Comparison of ENCODE assay signal across 32 cellular contexts in the genomic region with DNA sequence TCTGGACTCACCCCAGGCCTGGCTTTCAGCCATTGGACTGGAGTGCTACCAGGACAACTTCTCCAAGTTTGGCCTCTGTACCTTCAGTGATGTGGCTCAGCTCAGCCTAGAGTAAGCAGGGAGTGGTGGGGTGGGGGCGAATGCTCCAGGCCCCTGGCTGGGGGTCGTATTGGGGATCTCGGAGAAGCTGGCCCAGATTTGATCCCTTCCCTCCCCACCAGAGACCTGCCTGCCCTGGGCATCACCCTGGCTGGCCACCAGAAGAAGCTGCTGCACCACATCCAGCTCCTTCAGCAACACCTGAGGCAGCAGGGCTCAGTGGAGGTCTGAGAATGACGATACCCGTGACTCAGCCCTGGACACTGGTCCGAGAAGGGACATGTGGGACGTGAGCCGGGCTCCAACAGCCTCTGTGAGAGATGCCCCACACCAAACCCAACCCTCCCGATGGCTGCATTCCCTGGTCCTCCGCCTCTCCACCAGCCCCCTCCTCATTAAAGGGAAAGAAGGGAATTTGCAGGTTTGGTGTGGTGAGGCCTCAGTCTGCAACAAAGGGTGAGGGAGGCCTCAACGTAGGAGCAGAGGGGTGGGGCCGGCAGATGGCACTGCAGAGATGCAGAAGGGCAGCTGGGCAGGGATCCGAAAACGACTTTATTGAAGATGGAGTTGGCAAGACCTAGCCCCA. TPM values are rescaled to one million over a fixed set of nuclear protein-coding genes. Genes with fewer than 3 reads are reported as not detected.
A peak's percentile ranks its signal among the peaks of the same experiment; 100 is the strongest.
DNase-seq lines count a peak whose midpoint lies in the region; ATAC-seq and TF ChIP-seq lines count a peak whose summit lies in the region.
"Had no signal": no experiment of that assay in that cellular context is flagged by ENCODE, and none has a peak within 500 bp of the region (broad histone marks: within the 10 kb centered on the region; RNA-seq: fewer than 3 reads in every experiment).

No MANE protein-coding gene starts in this region.

- H3F3A ChIP-seq in PC-9 (ENCODE audit: insufficient read depth, low read depth): peaks cover 12% of the 10 kb centered on the region; the same call in 1 of the 2 replicates

- H3K56ac ChIP-seq in H9 (ENCODE audit: insufficient read length, low read depth, low read length): no peak overlapping the region

- no peak overlapping the region for H3T11ph ChIP-seq in H9 (ENCODE audit: low read length)

- H3K4me1 Mint-ChIP-seq in H9: peaks cover 5 to 7% of the 10 kb centered on the region in 2 experiments
- H3K4me1 Mint-ChIP-seq: activated naive CD4-positive, alpha-beta T cell treated with anti-CD3 and anti-CD28 coated beads, Interleukin-2, amount 10 ng/mL, durations not matched to agents 7 days and 5 days had no signal

- H3K4me1 ChIP-seq in H9 (ENCODE audit: insufficient read depth, low read length) (no peaks in the 10 kb centered on the region; the same call in 1 of the 2 replicates), PC-9 (replicated peaks; ENCODE audit: insufficient read depth) (no peaks in the 10 kb centered on the region), colonic mucosa (no peaks in the 10 kb centered on the region)
- H3K4me1 ChIP-seq: adrenal gland, body of pancreas, left ventricle myocardium inferior, right lobe of liver, SJCRH30, spleen had no signal

- H3K23ac ChIP-seq in H9 (ENCODE audit: insufficient read length, low read depth, low read length): no peak overlapping the region

- H3K36me3 Mint-ChIP-seq in H9 (ENCODE audit: insufficient read depth in 1 of 3, low read depth in 3 of 3): peaks cover 0 to 22% (median 10%) of the 10 kb centered on the region in 3 experiments; a peak in 6 of 7 replicates
- H3K36me3 Mint-ChIP-seq: activated naive CD4-positive, alpha-beta T cell treated with anti-CD3 and anti-CD28 coated beads, Interleukin-2, amount 10 ng/mL, durations not matched to agents 7 days and 5 days had no signal

- CTCF ChIA-PET in PC-9 (lab: Charles Lee): interaction anchor here (0.6 kb wide), 1 partner anchor 547 kb away, joined by 3 read pairs; no protein-coding TSS in a partner anchor

- H3K27ac ChIP-seq in H9 (ENCODE audit: insufficient read length, low read depth, low read length) (no peak overlapping the region), PC-9 (no peak overlapping the region), colonic mucosa (no peak overlapping the region)
- H3K27ac ChIP-seq: adrenal gland, body of pancreas, left ventricle myocardium inferior, neutrophil, right lobe of liver, SJCRH30, spleen, WERI-Rb-1 had no signal

- H2BK20ac ChIP-seq in H9 (ENCODE audit: low read depth, low read length, poor library complexity, severe bottlenecking): no peak overlapping the region

- no peaks in the 10 kb centered on the region for H3K79me2 ChIP-seq in H9 (ENCODE audit: insufficient read depth, low read length)
- H3K79me2 ChIP-seq in PC-9 (ENCODE audit: low read depth): no peaks in the 10 kb centered on the region

- H2AK5ac ChIP-seq in H9 (ENCODE audit: insufficient read length, low read length): no peak overlapping the region

- no peak overlapping the region for H3K18ac ChIP-seq in H9 (ENCODE audit: insufficient read length, low read depth, low read length)

- H3K4ac ChIP-seq in H9 (ENCODE audit: low read depth, low read length): no peak overlapping the region

- no peak overlapping the region for H2AFZ ChIP-seq in H9 (ENCODE audit: low read length)
- no peak overlapping the region for H2AFZ ChIP-seq in PC-9

- no peak for TF ChIP-seq CTCF in H9 (conservative IDR thresholded peaks at IDR 0.05)
- no peak for TF ChIP-seq CTCF in PC-9 (conservative IDR thresholded peaks at IDR 0.05)
- no peak for TF ChIP-seq CTCF in colonic mucosa (IDR thresholded peaks at IDR 0.05)

- no peak for ATAC-seq in HG02840 (IDR thresholded peaks at IDR 0.05; ENCODE audit: low FRiP score, unreplicated experiment)
- ATAC-seq: body of pancreas, K562, right lobe of liver had no signal

- no peak overlapping the region for H3K4me3 Mint-ChIP-seq in H9
- H3K4me3 Mint-ChIP-seq: activated naive CD4-positive, alpha-beta T cell treated with anti-CD3 and anti-CD28 coated beads, Interleukin-2, amount 10 ng/mL, durations not matched to agents 7 days and 5 days; activated T-helper 1 cell treated with anti-CD3 and anti-CD28 coated beads, Interleukin-12 subunit alpha, Interleukin-12 subunit beta, Interleukin-2, Interleukin-4 antibody, amounts not matched to agents 30 ng/mL and 10 ng/mL and 1 ng/mL, durations not matched to agents 14 hours and 24 hours and 36 hours had no signal

- H3K27me3 Mint-ChIP-seq in H9 (ENCODE audit: low read depth): peaks cover 4% of the 10 kb centered on the region

- H3K9ac ChIP-seq in H9 (ENCODE audit: extremely low read depth, insufficient read length, low read length) (no peak overlapping the region), colonic mucosa (ENCODE audit: low read depth in 2 of 2, low read length in 2 of 2) (no peak overlapping the region)

- H3K9me3 ChIP-seq in H9 (ENCODE audit: control insufficient read depth, low read depth, low read length) (no peaks in the 10 kb centered on the region), PC-9 (ENCODE audit: insufficient read depth, low read depth) (no peaks in the 10 kb centered on the region), colonic mucosa (no peaks in the 10 kb centered on the region)
- H3K9me3 ChIP-seq: adrenal gland, body of pancreas, left ventricle myocardium inferior, neutrophil, right lobe of liver, SJCRH30 had no signal

- DNase-seq in H9: peak; percentile 18
- DNase-seq in PC-9: peak in 1 of 2 experiments; percentile 9
- peak; percentile 12 for DNase-seq in colonic mucosa
- peak; percentile 48 for DNase-seq in posterior vena cava (ENCODE audit: low spot score)
- DNase-seq in cerebellum (ENCODE audit: low spot score): no peak
- DNase-seq in NCI-H1417 treated with DMSO at 0.1 percent for 48 hours (lab: John Stamatoyannopoulos, UW): no peak
- DNase-seq: activated CD4-positive, alpha-beta T cell treated with anti-CD3 and anti-CD28 coated beads for 48 hours; activated naive CD4-positive, alpha-beta T cell treated with anti-CD3 and anti-CD28 coated beads, Interleukin-2, amount 10 ng/mL, durations not matched to agents 7 days and 5 days; body of pancreas; C1 segment of cervical spinal cord; cerebellar nuclear complex; DMS53; effector memory CD4-positive, alpha-beta T cell; erythroblast; left ventricle myocardium inferior; mesenchymal stem cell; NCI-H1105; NCI-H2029 treated with DMSO at 0.1 percent for 48 hours; NCI-H524 treated with DMSO at 0.1 percent for 48 hours; SJCRH30; spleen; SW 1271; trophoblast cell; WERI-Rb-1 had no signal

- no peak overlapping the region for H3K14ac ChIP-seq in H9 (ENCODE audit: insufficient read depth, low read length)

- WGBS in H9 (ENCODE audit: extremely low coverage, insufficient read length, low lambda C conversion rate): no CpG with 5 or more reads among the region's 14 CpGs

- no peaks in the 10 kb centered on the region for H3K79me1 ChIP-seq in H9 (ENCODE audit: insufficient read depth, low read depth, low read length, poor library complexity, severe bottlenecking)

- H4K91ac ChIP-seq in H9 (ENCODE audit: insufficient read length, low read depth, low read length): no peak overlapping the region

- no peak overlapping the region for H2BK15ac ChIP-seq in H9 (ENCODE audit: low read depth, low read length)

- H3K36me3 ChIP-seq in PC-9 (ENCODE audit: low read depth): peaks cover 11% of the 10 kb centered on the region; the same call in 1 of the 2 replicates
- H3K36me3 ChIP-seq in colonic mucosa: no peaks in the 10 kb centered on the region
- H3K36me3 ChIP-seq: adrenal gland, left ventricle myocardium inferior, right lobe of liver, SJCRH30, WERI-Rb-1 had no signal

- BruUV-seq in PC-9 (replicated peaks; lab: Mats Ljungman, UMichigan): TSS peak; percentile 10

- H4K8ac ChIP-seq in H9 (replicated peaks; ENCODE audit: insufficient read length, low read depth, low read length): no peak overlapping the region

- no peaks in the 10 kb centered on the region for H3K23me2 ChIP-seq in H9 (ENCODE audit: insufficient read length, low read depth, low read length, poor library complexity, severe bottlenecking)

- H4K5ac ChIP-seq in H9 (ENCODE audit: insufficient read length, low read depth, low read length): no peak overlapping the region

- no peak overlapping the region for H3K4me3 ChIP-seq in PC-9
- no peak overlapping the region for H3K4me3 ChIP-seq in colonic mucosa
- H3K4me3 ChIP-seq: adrenal gland, body of pancreas, K562, left ventricle myocardium inferior, right lobe of liver, SJCRH30, spleen had no signal

- POLR2A ChIA-PET in PC-9 (lab: Charles Lee; ENCODE audit: unreplicated experiment): interaction anchor here (0.6 kb wide), 1 partner anchor 131 kb away, joined by 4 read pairs; no protein-coding TSS in a partner anchor

- H4K20me1 ChIP-seq in H9 (ENCODE audit: control insufficient read depth, insufficient read depth, insufficient read length) (no peaks in the 10 kb centered on the region), PC-9 (ENCODE audit: insufficient read depth) (no peaks in the 10 kb centered on the region)

- no peak overlapping the region for H2BK120ac ChIP-seq in H9 (ENCODE audit: low read depth, low read length, poor library complexity, severe bottlenecking)

- H2BK5ac ChIP-seq in H9 (ENCODE audit: insufficient read length, low read length): no peak overlapping the region

- intact Hi-C loops in PC-9 (cut with micrococcal nuclease; ENCODE audit: unreplicated experiment) (no loop called here), colonic mucosa (cut with DNase I) (no loop called here), posterior vena cava (cut with DNase I) (no loop called here)

- H3K27ac Mint-ChIP-seq in H9: no peak overlapping the region
- H3K27ac Mint-ChIP-seq: activated naive CD4-positive, alpha-beta T cell treated with anti-CD3 and anti-CD28 coated beads, Interleukin-2, amount 10 ng/mL, durations not matched to agents 7 days and 5 days; activated T-helper 1 cell treated with anti-CD3 and anti-CD28 coated beads, Interleukin-12 subunit alpha, Interleukin-12 subunit beta, Interleukin-2, Interleukin-4 antibody, amounts not matched to agents 30 ng/mL and 10 ng/mL and 1 ng/mL, durations not matched to agents 14 hours and 24 hours and 36 hours had no signal

- H3K27me3 ChIP-seq in H9 (ENCODE audit: insufficient read depth, low read length) (no peaks in the 10 kb centered on the region), PC-9 (ENCODE audit: insufficient read depth, low read depth) (no peaks in the 10 kb centered on the region), colonic mucosa (no peaks in the 10 kb centered on the region)
- H3K27me3 ChIP-seq: adrenal gland, body of pancreas, neutrophil, right lobe of liver, spleen had no signal

- H3K9me2 ChIP-seq in PC-9 (ENCODE audit: insufficient read depth): no peaks in the 10 kb centered on the region

- H3K9me3 Mint-ChIP-seq in H9: peaks cover 0 to 5% of the 10 kb centered on the region in 2 experiments; a peak in 2 of 5 replicates
- H3K9me3 Mint-ChIP-seq: activated naive CD4-positive, alpha-beta T cell treated with anti-CD3 and anti-CD28 coated beads, Interleukin-2, amount 10 ng/mL, durations not matched to agents 7 days and 5 days; activated T-helper 1 cell treated with anti-CD3 and anti-CD28 coated beads, Interleukin-12 subunit alpha, Interleukin-12 subunit beta, Interleukin-2, Interleukin-4 antibody, amounts not matched to agents 30 ng/mL and 10 ng/mL and 1 ng/mL, durations not matched to agents 14 hours and 24 hours and 36 hours had no signal

- H3K4me2 ChIP-seq in H9 (ENCODE audit: insufficient read depth, insufficient read length, low read length): no peak overlapping the region
- no peak overlapping the region for H3K4me2 ChIP-seq in PC-9

- no peak overlapping the region for H2BK12ac ChIP-seq in H9 (ENCODE audit: insufficient read length, low read depth, low read length)

RNA-seq across cellular contexts. Expression of a gene that starts 14.8 kb away (rescaled TPM):
- total RNA-seq in H9 (2021) (0.61 and 0.81 TPM in 2 replicates), PC-9 (2021) (13.5 and 14.7 TPM in 2 replicates), colonic mucosa (under 1 TPM; 0.05 to 0.61 TPM), posterior vena cava (not detected), cerebellum (0.27 TPM)
- total RNA-seq: activated T-helper 1 cell treated with anti-CD3 and anti-CD28 coated beads, Interleukin-12 subunit alpha, Interleukin-12 subunit beta, Interleukin-2, Interleukin-4 antibody, amounts not matched to agents 30 ng/mL and 10 ng/mL and 1 ng/mL, durations not matched to agents 14 hours and 24 hours and 36 hours; G401; glomerular endothelial cell; left ventricle myocardium inferior; SJCRH30 had no signal

RNA-seq across cellular contexts. Expression of a gene that starts 15.8 kb away (rescaled TPM):
- total RNA-seq in H9 (2021): 9.7 and 11.6 TPM in 2 replicates
- total RNA-seq in PC-9 (2021): 39.2 and 72.9 TPM in 2 replicates
- total RNA-seq in colonic mucosa: 1 to 10 TPM; 1.5 to 2.3 TPM
- total RNA-seq in posterior vena cava: 10 to 100 TPM; 11.9 to 33.5 TPM
- 11.7 TPM for total RNA-seq in cerebellum
- total RNA-seq: G401 had no signal

Comparison
In these comparisons a context has a peak if more than half of its experiments do, and no peak if none do; other contexts are left out.
1. DNase-seq: peak in H9 (single experiment), colonic mucosa (single experiment) and posterior vena cava (single experiment); none in cerebellum (single experiment) and NCI-H1417 treated with DMSO at 0.1 percent for 48 hours (single experiment).